ENCODE assay signal across 19 cellular contexts in the genomic region with DNA sequence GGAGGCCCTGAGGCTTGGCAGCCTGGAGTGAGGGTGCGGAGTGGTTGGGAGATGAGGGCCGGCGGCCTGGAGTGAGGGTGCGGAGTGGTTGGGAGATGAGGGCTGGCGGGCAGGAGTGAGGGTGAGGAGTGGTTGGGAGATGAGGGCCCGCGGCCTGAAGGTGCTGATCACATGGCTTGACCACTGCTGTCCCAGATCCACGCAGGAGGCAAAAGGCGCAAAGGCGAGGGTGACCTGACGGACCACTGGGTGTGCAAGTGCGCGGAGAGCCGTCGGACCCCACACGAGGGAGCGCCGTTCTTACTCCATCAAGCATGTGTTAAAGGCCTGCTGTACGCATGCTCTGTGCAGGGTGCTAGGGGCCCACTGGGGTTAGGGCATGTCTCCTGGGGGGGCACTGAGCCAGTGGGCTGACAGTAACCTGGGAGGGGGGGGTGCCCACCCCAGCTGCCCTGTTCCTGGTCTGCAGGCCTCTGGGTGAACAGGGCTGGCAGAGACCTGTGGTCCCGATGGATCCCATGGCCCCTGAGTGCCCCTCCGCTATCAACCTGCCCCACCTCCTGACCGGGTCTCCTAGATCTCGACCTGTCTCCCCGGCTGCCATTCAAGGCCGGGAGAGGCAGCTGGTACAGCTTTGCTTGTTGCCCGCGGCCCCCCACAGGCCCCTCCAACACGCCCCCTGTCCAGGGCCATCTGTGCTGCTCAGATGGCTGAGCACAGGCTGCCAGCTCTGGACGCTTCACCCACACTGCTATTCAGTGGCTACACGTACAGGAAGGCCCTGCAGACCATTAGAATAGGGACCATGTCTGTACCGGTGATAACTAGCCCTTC. TPM values are rescaled to one million over a fixed set of nuclear protein-coding genes. Genes with fewer than 3 reads are reported as not detected.
A peak's percentile ranks its signal among the peaks of the same experiment; 100 is the strongest.
DNase-seq lines count a peak whose midpoint lies in the region; ATAC-seq, FAIRE-seq and TF ChIP-seq lines count a peak whose summit lies in the region.
"Had no signal": no experiment of that assay in that cellular context is flagged by ENCODE, and none has a peak within 500 bp of the region (broad histone marks: within the 10 kb centered on the region; RNA-seq: fewer than 3 reads in every experiment).

No MANE protein-coding gene starts in this region.

- peak; percentile 37 for DNase-seq in Right ventricle myocardium superior
- DNase-seq in heart right ventricle, result no peak
- no peak for DNase-seq in Panc1 (ENCODE audit: low read depth, low spot score)
- DNase-seq in kidney, result peak; percentile 69
- DNase-seq in spleen, result peak; percentile 64
- DNase-seq: AML-193; CD4-positive, CD25-positive, alpha-beta regulatory T cell; DMS79 treated with DMSO at 0.1 percent for 48 hours; GDM1; GM23248; NCI-H2107 had no signal

- H3K27ac ChIP-seq in heart right ventricle (no peak overlapping the region), Panc1 (ENCODE audit: low read length) (no peak overlapping the region), kidney (ENCODE audit: low read depth in 2 of 2, low read length in 2 of 2) (no peak overlapping the region), spleen (no peak overlapping the region)
- H3K27ac ChIP-seq: GM23248, HL-60 had no signal

- H3K9ac ChIP-seq in kidney (ENCODE audit: low read length in 2 of 2), result no peak overlapping the region
- H3K9ac ChIP-seq: GM23248 had no signal

- no TSS peak for BruUV-seq in Panc1 (replicated peaks; lab: Mats Ljungman, UMichigan)

- POLR2A ChIA-PET in Panc1 (lab: Charles Lee), result interaction anchor here (0.5 to 0.6 kb wide), 2 partner anchors 99 to 247 kb away, joined by 8 to 17 read pairs; no protein-coding TSS in a partner anchor

- H3K36me3 ChIP-seq in heart right ventricle (no peaks in the 10 kb centered on the region), Panc1 (ENCODE audit: control insufficient read depth, insufficient read depth, low read length) (no peaks in the 10 kb centered on the region), kidney (ENCODE audit: control insufficient read depth in 1 of 2, insufficient read depth in 2 of 2, low read length in 2 of 2) (no peaks in the 10 kb centered on the region), spleen (no peaks in the 10 kb centered on the region)

- peaks cover 0 to 10% (median 0%) of the 10 kb centered on the region in 11 donors for H3K9me3 ChIP-seq in heart right ventricle
- 0 out of 2 replicates have a peak, but pooled peaks cover 4% of the 10 kb centered on the region for H3K9me3 ChIP-seq in Panc1 (ENCODE audit: control insufficient read depth, insufficient read depth, low read depth, low read length)
- no peaks in the 10 kb centered on the region for H3K9me3 ChIP-seq in kidney (ENCODE audit: control insufficient read depth in 1 of 2, low read length in 2 of 2)
- peaks cover 0 to 7% (median 0%) of the 10 kb centered on the region in 8 donors for H3K9me3 ChIP-seq in spleen

- ATAC-seq in Right ventricle myocardium superior (ENCODE audit: poor library complexity) (no peak), heart right ventricle (no peak), Panc1 (peak; percentile 47; the same call in 1 of the 2 replicates), GM18873 (IDR thresholded peaks at IDR 0.05; ENCODE audit: low FRiP score, unreplicated experiment) (no peak), HG03139 (IDR thresholded peaks at IDR 0.05; ENCODE audit: unreplicated experiment) (no peak), GM21381 (IDR thresholded peaks at IDR 0.05; ENCODE audit: unreplicated experiment) (no peak)
- ATAC-seq: K562 had no signal

- intact Hi-C loops in Right ventricle myocardium superior (cut with DNase I), result no loop called here
- intact Hi-C loops in heart right ventricle (cut with DNase I), result no loop called here
- intact Hi-C loops in Panc1 (cut with micrococcal nuclease; ENCODE audit: unreplicated experiment), result no loop called here
- intact Hi-C loops in kidney (cut with DNase I), result no loop called here
- intact Hi-C loops in spleen (cut with DNase I; ENCODE audit: low total_unique reads), result no loop called here

- H3K4me3 ChIP-seq in heart right ventricle (no peak overlapping the region), Panc1 (ENCODE audit: low read depth in 2 of 2, low read length in 2 of 2) (no peak overlapping the region), kidney (ENCODE audit: low read length in 2 of 2) (no peak overlapping the region), spleen (no peak overlapping the region)
- H3K4me3 ChIP-seq: GM23248, K562 had no signal

- WGBS in heart right ventricle, 2 donors, result 93% methylated on average over 31 of the region's 31 CpGs
- 85 to 93% (median 91%) methylated on average over 20 to 31 of the region's 31 CpGs for WGBS in spleen, 5 donors

- CTCF ChIA-PET in Panc1 (lab: Charles Lee), result no interaction called here

- FAIRE-seq in kidney (lab: Jason Lieb, UNC), result no peak
- FAIRE-seq: GM12892, K562 had no signal

- H3K27me3 ChIP-seq in heart right ventricle (no peaks in the 10 kb centered on the region), Panc1 (ENCODE audit: control insufficient read depth, insufficient read depth, low read length) (no peaks in the 10 kb centered on the region), spleen (replicated peaks in 1 of 7) (peaks cover 0 to 34% (median 0%) of the 10 kb centered on the region in 7 donors)

- no peak for TF ChIP-seq POLR2A in spleen (IDR thresholded peaks at IDR 0.05)

- in situ Hi-C loops in Panc1 (cut with HindIII; ENCODE audit: low pct_unique_long_range_greater_than_20kb, low sequenced_read_pairs), result no loop called here

- TF ChIP-seq CTCF in heart right ventricle (IDR thresholded peaks at IDR 0.05) (no peak), Panc1 (IDR thresholded peaks at IDR 0.05) (no peak), kidney (IDR thresholded peaks at IDR 0.05; ENCODE audit: borderline replicate concordance, extremely low read depth, insufficient read depth) (no peak), spleen (IDR thresholded peaks at IDR 0.05 in 8 of 11, conservative IDR thresholded peaks at IDR 0.05 in 3 of 11) (no peak)

- H3K4me1 ChIP-seq in heart right ventricle (peaks cover 0 to 11% (median 10%) of the 10 kb centered on the region in 9 donors), Panc1 (ENCODE audit: control insufficient read depth, insufficient read depth, low read length) (peaks cover 3% of the 10 kb centered on the region; the same call in 1 of the 2 replicates), kidney (ENCODE audit: control insufficient read depth in 1 of 2, insufficient read depth in 1 of 2, low read depth in 1 of 2, low read length in 2 of 2) (no peaks in the 10 kb centered on the region), spleen (peaks cover 4 to 22% (median 13%) of the 10 kb centered on the region in 6 donors)

RNA-seq across cellular contexts. Expression of gene MRGPRD, which starts 21.1 kb away (rescaled TPM):
- total RNA-seq in Right ventricle myocardium superior (not detected), heart right ventricle (not detected), Panc1 (2021; ENCODE audit: unreplicated experiment) (not detected), kidney (not detected), spleen (not detected)
- polyA plus RNA-seq in heart right ventricle (not detected), kidney (ENCODE audit: insufficient read depth, low read depth, low replicate concordance) (not detected), spleen (not detected)
- polyA plus RNA-seq in Panc1 (2012; ENCODE audit: insufficient read length), result not detected
- total RNA-seq: CD4-positive, CD25-positive, alpha-beta regulatory T cell; GM23248; K562; NCI-H460; SK-MEL-5 had no signal
- polyA plus RNA-seq: GM23248, K562 had no signal

RNA-seq across cellular contexts. Expression of gene MRGPRF, which starts 53.4 kb away (rescaled TPM):
- 4.9 TPM for total RNA-seq in Right ventricle myocardium superior
- 10 to 100 TPM in 1 of 10 donors, 1 to 10 TPM in 8, under 1 TPM in 1; 0.98 to 10.7 (median 1.6) TPM for total RNA-seq in heart right ventricle
- polyA plus RNA-seq in heart right ventricle, result 1 to 10 TPM; 7.2 to 7.9 TPM
- 0.36 TPM for total RNA-seq in Panc1 (2021; ENCODE audit: unreplicated experiment)
- 0.35 TPM for polyA plus RNA-seq in Panc1 (2012; ENCODE audit: insufficient read length)
- 9.3 TPM for total RNA-seq in kidney
- 19.0 TPM for polyA plus RNA-seq in kidney (ENCODE audit: insufficient read depth, low read depth, low replicate concordance)
- 10 to 100 TPM in 5 of 7 donors, 1 to 10 TPM in 2; 7.2 to 21.2 (median 11.7) TPM for total RNA-seq in spleen
- polyA plus RNA-seq in spleen, result 1 to 10 TPM; 2.2 to 7.9 (median 5.0) TPM
- total RNA-seq: CD4-positive, CD25-positive, alpha-beta regulatory T cell; K562; NCI-H460 had no signal
- polyA plus RNA-seq: CD4-positive, CD25-positive, alpha-beta regulatory T cell; K562 had no signal

RNA-seq across cellular contexts. Expression of gene IGHMBP2, which starts 56.0 kb away (rescaled TPM):
- total RNA-seq in Right ventricle myocardium superior (13.5 TPM), heart right ventricle (10 to 100 TPM in 8 of 10 donors, 1 to 10 TPM in 2; 9.0 to 17.7 (median 12.1) TPM), Panc1 (2021; ENCODE audit: unreplicated experiment) (27.8 TPM), kidney (19.6 TPM), spleen (10 to 100 TPM; 15.6 to 31.6 (median 25.3) TPM)
- polyA plus RNA-seq in heart right ventricle (10 to 100 TPM in 1 of 2 donors, 1 to 10 TPM in 1; 9.1 to 24.3 TPM), kidney (ENCODE audit: insufficient read depth, low read depth, low replicate concordance) (8.8 TPM), spleen (10 to 100 TPM in 2 of 3 donors, 1 to 10 TPM in 1; 8.2 to 24.1 (median 21.7) TPM)
- polyA plus RNA-seq in Panc1 (2012; ENCODE audit: insufficient read length), result 21.4 TPM

RNA-seq across cellular contexts. Expression of gene MRPL21, which starts 56.0 kb away (rescaled TPM):
- total RNA-seq in Right ventricle myocardium superior (124 TPM), heart right ventricle (100 to 1,000 TPM in 4 of 10 donors, 10 to 100 TPM in 6; 63.2 to 138 (median 96.7) TPM), Panc1 (2021; ENCODE audit: unreplicated experiment) (94.9 TPM), kidney (45.0 TPM), spleen (10 to 100 TPM; 11.2 to 37.4 (median 32.9) TPM)
- polyA plus RNA-seq in heart right ventricle (100 to 1,000 TPM; 139 to 186 TPM), kidney (ENCODE audit: insufficient read depth, low read depth, low replicate concordance) (147 TPM), spleen (10 to 100 TPM; 50.5 to 81.0 (median 62.2) TPM)
- 110 TPM for polyA plus RNA-seq in Panc1 (2012; ENCODE audit: insufficient read length)

Comparison
In these comparisons a context has a peak if more than half of its experiments do, and no peak if none do; other contexts are left out.
1. DNase-seq: peak in Right ventricle myocardium superior (single experiment), kidney (single experiment) and spleen (single experiment); none in heart right ventricle (0 of 2) and Panc1 (single experiment).